22 cellular contexts compared by ENCODE assay signal in genomic region chr1:9200441-9200840, GRCh38. TPM values are rescaled to one million over a fixed set of nuclear protein-coding genes. Genes with fewer than 3 reads are reported as not detected.
DNase-seq lines count a peak whose midpoint lies in the region; ATAC-seq and TF ChIP-seq lines count a peak whose summit lies in the region.
"Had no signal": no experiment of that assay in that cellular context is flagged by ENCODE, and none has a peak within 500 bp of the region (broad histone marks: within the 10 kb centered on the region; RNA-seq: fewer than 3 reads in every experiment).

No MANE protein-coding gene starts in this region.

- H3K9me3 ChIP-seq in PC-3 (ENCODE audit: low read length) (no peaks in the 10 kb centered on the region), skeletal muscle satellite cell (replicated peaks; ENCODE audit: low read length) (no peaks in the 10 kb centered on the region)
- H3K9me3 ChIP-seq: gastroesophageal sphincter, upper lobe of right lung had no signal

- H3K27me3 Mint-ChIP-seq in T-helper 2 cell treated with Interferon-gamma antibody and Interleukin-4, amounts not matched to agents 5 μg/mL and 100 μg/mL, for 36 hours (ENCODE audit: low read depth) = peaks cover 69% of the 10 kb centered on the region
- peaks cover 98% of the 10 kb centered on the region for H3K27me3 Mint-ChIP-seq in activated naive CD4-positive, alpha-beta T cell treated with anti-CD3 and anti-CD28 coated beads, Interleukin-2, amount 10 ng/mL, durations not matched to agents 7 days and 5 days

- H3K36me3 ChIP-seq in PC-3 (ENCODE audit: low read depth, low read length) (no peaks in the 10 kb centered on the region), skeletal muscle satellite cell (ENCODE audit: insufficient read depth, low read length) (no peaks in the 10 kb centered on the region)
- H3K36me3 ChIP-seq: gastroesophageal sphincter, upper lobe of right lung had no signal

- H3K27ac ChIP-seq in PC-3 (ENCODE audit: low read length) = no peak overlapping the region
- H3K27ac ChIP-seq: gastroesophageal sphincter, upper lobe of right lung had no signal

- H3K4me3 ChIP-seq in PC-3 (ENCODE audit: low read length) (no peak overlapping the region), fibroblast of mammary gland (ENCODE audit: control insufficient read depth, low read depth, low read length) (peak overlapping the region; percentile 92), skeletal muscle satellite cell (ENCODE audit: low read length) (peak overlapping the region; percentile 75)
- H3K4me3 ChIP-seq: upper lobe of right lung had no signal

- peaks cover 27% of the 10 kb centered on the region for H3K27me3 ChIP-seq in PC-3 (ENCODE audit: low read length)
- peaks cover 43% of the 10 kb centered on the region for H3K27me3 ChIP-seq in skeletal muscle satellite cell (ENCODE audit: control insufficient read depth, insufficient read depth, low read length)

- H3K4me1 ChIP-seq in PC-3 (ENCODE audit: insufficient read depth, low read length) = peaks cover 29% of the 10 kb centered on the region
- peaks cover 46% of the 10 kb centered on the region for H3K4me1 ChIP-seq in skeletal muscle satellite cell (ENCODE audit: control insufficient read depth, insufficient read depth, low read length)

- H3F3A ChIP-seq in PC-3 (ENCODE audit: low read length, unreplicated experiment) = no peaks in the 10 kb centered on the region

- DNase-seq in T-helper 2 cell treated with Interferon-gamma antibody and Interleukin-4, amounts not matched to agents 5 μg/mL and 100 μg/mL, for 36 hours (ENCODE audit: low spot score) = no peak
- DNase-seq in T-helper 2 cell (no peak), PC-3 (no peak), fibroblast of mammary gland (ENCODE audit: low read depth) (peak; percentile 93), germinal center (ENCODE audit: low spot score) (no peak), Ammon's horn (ENCODE audit: low spot score) (no peak)
- no peak for DNase-seq in activated naive CD4-positive, alpha-beta T cell treated with anti-CD3 and anti-CD28 coated beads, Interleukin-2, amount 10 ng/mL, durations not matched to agents 7 days and 5 days
- DNase-seq: 8988T; activated CD4-positive, alpha-beta T cell treated with anti-CD3 and anti-CD28 coated beads for 48 hours; activated T-cell treated with anti-CD3 and anti-CD28 coated beads for 4 hours; CD4-positive, CD25-positive, alpha-beta regulatory T cell; DMS79 treated with DMSO at 0.1 percent for 48 hours; effector memory CD4-positive, alpha-beta T cell; NCI-H1694; NCI-H446; SHP77; stimulated activated naive CD8-positive, alpha-beta T cell treated with anti-CD3 and anti-CD28 coated beads, Interleukin-15, Interleukin-2, amounts not matched to agents 100 U/mL and 50 U/mL, for 24 hours; T-helper 9 cell; upper lobe of right lung had no signal

- H3K27ac Mint-ChIP-seq in T-helper 2 cell treated with Interferon-gamma antibody and Interleukin-4, amounts not matched to agents 5 μg/mL and 100 μg/mL, for 36 hours = no peak overlapping the region
- H3K27ac Mint-ChIP-seq in activated naive CD4-positive, alpha-beta T cell treated with anti-CD3 and anti-CD28 coated beads, Interleukin-2, amount 10 ng/mL, durations not matched to agents 7 days and 5 days = no peak overlapping the region
- H3K27ac Mint-ChIP-seq: activated naive CD8-positive, alpha-beta T cell; CD4-positive, CD25-positive, alpha-beta regulatory T cell had no signal

- TF ChIP-seq CTCF in PC-3 (conservative IDR thresholded peaks at IDR 0.05; ENCODE audit: low read depth, low read length) (no peak), fibroblast of mammary gland (conservative IDR thresholded peaks at IDR 0.05; ENCODE audit: control insufficient read depth, insufficient read depth, low read depth, low read length) (no peak)

- peak overlapping the region; percentile 7 for H3K4me3 Mint-ChIP-seq in T-helper 2 cell treated with Interferon-gamma antibody and Interleukin-4, amounts not matched to agents 5 μg/mL and 100 μg/mL, for 36 hours
- no peak overlapping the region for H3K4me3 Mint-ChIP-seq in activated naive CD4-positive, alpha-beta T cell treated with anti-CD3 and anti-CD28 coated beads, Interleukin-2, amount 10 ng/mL, durations not matched to agents 7 days and 5 days

- peaks cover 33% of the 10 kb centered on the region for H3K4me1 Mint-ChIP-seq in T-helper 2 cell treated with Interferon-gamma antibody and Interleukin-4, amounts not matched to agents 5 μg/mL and 100 μg/mL, for 36 hours (ENCODE audit: low read depth)
- H3K4me1 Mint-ChIP-seq in activated naive CD4-positive, alpha-beta T cell treated with anti-CD3 and anti-CD28 coated beads, Interleukin-2, amount 10 ng/mL, durations not matched to agents 7 days and 5 days = peaks cover 45% of the 10 kb centered on the region

- no peak overlapping the region for H3K9ac ChIP-seq in PC-3 (ENCODE audit: low read length)
- H3K9ac ChIP-seq in skeletal muscle satellite cell (ENCODE audit: low read depth, low read length) = peak overlapping the region; percentile 79

- intact Hi-C loops in PC-3 (cut with micrococcal nuclease) = loop anchor here (5.0 kb wide), 1 partner anchor 283 kb away; no protein-coding TSS in a partner anchor

- no TSS peak for BruUV-seq in PC-3 (replicated peaks; lab: Mats Ljungman, UMichigan)

- H3K9me2 ChIP-seq in PC-3 (replicated peaks; ENCODE audit: low read length) = no peaks in the 10 kb centered on the region

- no peaks in the 10 kb centered on the region for H3K36me3 Mint-ChIP-seq in T-helper 2 cell treated with Interferon-gamma antibody and Interleukin-4, amounts not matched to agents 5 μg/mL and 100 μg/mL, for 36 hours (ENCODE audit: low read depth)
- no peaks in the 10 kb centered on the region for H3K36me3 Mint-ChIP-seq in activated naive CD4-positive, alpha-beta T cell treated with anti-CD3 and anti-CD28 coated beads, Interleukin-2, amount 10 ng/mL, durations not matched to agents 7 days and 5 days
- H3K36me3 Mint-ChIP-seq: CD4-positive, CD25-positive, alpha-beta regulatory T cell had no signal

- CTCF ChIA-PET in PC-3 (lab: Charles Lee) = no interaction called here
- CTCF ChIA-PET in activated naive CD4-positive, alpha-beta T cell treated with anti-CD3 and anti-CD28 coated beads, Interleukin-2, amount 10 ng/mL, durations not matched to agents 7 days and 5 days (lab: Charles Lee) = interaction anchor here (0.7 to 1.9 kb wide), 4 partner anchors 54 to 255 kb away, joined by 3 to 7 read pairs (median 6); no protein-coding TSS in a partner anchor

- no peak overlapping the region for H2AFZ ChIP-seq in PC-3 (ENCODE audit: low read length)

- no peak for ATAC-seq in PC-3
- ATAC-seq: gastroesophageal sphincter; stimulated activated naive CD8-positive, alpha-beta T cell treated with anti-CD3 and anti-CD28 coated beads, Interleukin-15, Interleukin-2, amounts not matched to agents 100 U/mL and 50 U/mL, for 24 hours; upper lobe of right lung had no signal

- no peaks in the 10 kb centered on the region for H4K20me1 ChIP-seq in PC-3 (ENCODE audit: low read length)

- H3K9me3 Mint-ChIP-seq in T-helper 2 cell treated with Interferon-gamma antibody and Interleukin-4, amounts not matched to agents 5 μg/mL and 100 μg/mL, for 36 hours = no peaks in the 10 kb centered on the region
- no peaks in the 10 kb centered on the region for H3K9me3 Mint-ChIP-seq in activated naive CD4-positive, alpha-beta T cell treated with anti-CD3 and anti-CD28 coated beads, Interleukin-2, amount 10 ng/mL, durations not matched to agents 7 days and 5 days
- H3K9me3 Mint-ChIP-seq: CD4-positive, CD25-positive, alpha-beta regulatory T cell had no signal

- POLR2A ChIA-PET in PC-3 (lab: Charles Lee; ENCODE audit: unreplicated experiment) = no interaction called here

- H3K4me2 ChIP-seq in PC-3 (ENCODE audit: low read length) = peak overlapping the region; percentile 16; the same call in 1 of the 2 replicates
- H3K4me2 ChIP-seq in skeletal muscle satellite cell (ENCODE audit: low read length) = peak overlapping the region; percentile 96

- H3K79me2 ChIP-seq in PC-3 (ENCODE audit: low read length) = no peaks in the 10 kb centered on the region

RNA-seq across cellular contexts. Expression of gene H6PD, which starts 34.1 kb away (rescaled TPM):
- total RNA-seq in PC-3 (2014; rRNA removed) = 6.8 and 8.9 TPM in 2 replicates
- total RNA-seq in skeletal muscle satellite cell (2012; rRNA removed) = 27.3 and 27.4 TPM in 2 replicates
